ENCODE assay signal across 25 cellular contexts in genomic region chr7:143355450-143356385, GRCh38. TPM values are rescaled to one million over a fixed set of nuclear protein-coding genes. Genes with fewer than 3 reads are reported as not detected.
DNase-seq lines count a peak whose midpoint lies in the region; ATAC-seq and TF ChIP-seq lines count a peak whose summit lies in the region.
"Had no signal": no experiment of that assay in that cellular context is flagged by ENCODE, and none has a peak within 500 bp of the region (broad histone marks: within the 10 kb centered on the region; RNA-seq: fewer than 3 reads in every experiment).

No MANE protein-coding gene starts in this region.

- TF ChIP-seq CTCF in MCF 10A (IDR thresholded peaks at IDR 0.05; ENCODE audit: unreplicated experiment) (peak; percentile 9), breast epithelium (IDR thresholded peaks at IDR 0.05) (no peak), fibroblast of villous mesenchyme (IDR thresholded peaks at IDR 0.05; ENCODE audit: insufficient read depth, low read depth, low read length) (peak; percentile 4), tibial nerve (IDR thresholded peaks at IDR 0.05) (no peak)

- CTCF ChIA-PET in MCF 10A (lab: Yijun Ruan, JAX): interaction anchor here (1.2 to 1.4 kb wide), 2 partner anchors 13 to 24 kb away, joined by 3 to 6 read pairs; no protein-coding TSS in a partner anchor

- H3K27ac Mint-ChIP-seq in MCF 10A (ENCODE audit: low read depth, unreplicated experiment): no peak overlapping the region
- peak overlapping the region; percentile 34 for H3K27ac Mint-ChIP-seq in T-helper 17 cell
- H3K27ac Mint-ChIP-seq: activated naive CD4-positive, alpha-beta T cell treated with anti-CD3 and anti-CD28 coated beads, Interleukin-2, amount 50 U/mL, for 72 hours had no signal

- H3K4me3 Mint-ChIP-seq in MCF 10A (ENCODE audit: unreplicated experiment) (no peak overlapping the region), T-helper 17 cell (no peak overlapping the region)

- H3K36me3 Mint-ChIP-seq in MCF 10A (ENCODE audit: insufficient read depth, unreplicated experiment) (no peaks in the 10 kb centered on the region), T-helper 17 cell (ENCODE audit: low read depth) (peaks cover 3% of the 10 kb centered on the region)
- H3K36me3 Mint-ChIP-seq: activated naive CD4-positive, alpha-beta T cell treated with anti-CD3 and anti-CD28 coated beads, Interleukin-2, amount 50 U/mL, for 72 hours had no signal

- BruUV-seq in MCF 10A (replicated peaks; lab: Mats Ljungman, UMichigan): no TSS peak

- ATAC-seq in T-helper 17 cell (no peak), HG03139 (IDR thresholded peaks at IDR 0.05; ENCODE audit: unreplicated experiment) (no peak), GM18907 (IDR thresholded peaks at IDR 0.05; ENCODE audit: unreplicated experiment) (no peak)
- ATAC-seq: activated naive CD4-positive, alpha-beta T cell treated with anti-CD3 and anti-CD28 coated beads, Interleukin-2, amount 50 U/mL, for 72 hours; body of pancreas; heart left ventricle had no signal

- WGBS in tibial nerve, 2 donors: 88 to 92% methylated on average over 15 to 16 of the region's 16 CpGs

- H3K27me3 ChIP-seq in breast epithelium: no peaks in the 10 kb centered on the region
- peaks cover 0 to 10% of the 10 kb centered on the region in 2 donors for H3K27me3 ChIP-seq in tibial nerve
- H3K27me3 ChIP-seq: body of pancreas, upper lobe of right lung had no signal

- no peaks in the 10 kb centered on the region for H3K4me1 ChIP-seq in breast epithelium
- no peaks in the 10 kb centered on the region for H3K4me1 ChIP-seq in tibial nerve
- H3K4me1 ChIP-seq: BE2C, body of pancreas, heart left ventricle, left ventricle myocardium inferior, spleen, stomach, upper lobe of right lung had no signal

- no peaks in the 10 kb centered on the region for H3K9me3 ChIP-seq in breast epithelium
- H3K9me3 ChIP-seq in T-helper 17 cell (ENCODE audit: control insufficient read depth, low read length, poor library complexity, severe bottlenecking): no peaks in the 10 kb centered on the region
- H3K9me3 ChIP-seq in tibial nerve: no peaks in the 10 kb centered on the region
- H3K9me3 ChIP-seq: BE2C, body of pancreas, heart left ventricle, left ventricle myocardium inferior, spleen, stomach, upper lobe of right lung had no signal

- H3K36me3 ChIP-seq in breast epithelium (no peaks in the 10 kb centered on the region), tibial nerve (peaks cover 0 to 5% (median 0%) of the 10 kb centered on the region in 3 donors)
- H3K36me3 ChIP-seq: BE2C, heart left ventricle, left ventricle myocardium inferior, spleen, stomach, upper lobe of right lung had no signal

- intact Hi-C loops in MCF 10A (cut with micrococcal nuclease) (no loop called here), breast epithelium (cut with DNase I; ENCODE audit: low total_unique reads) (no loop called here)

- no peak overlapping the region for H3K4me3 ChIP-seq in breast epithelium
- H3K4me3 ChIP-seq in fibroblast of villous mesenchyme (ENCODE audit: low read depth, low read length): no peak overlapping the region
- no peak overlapping the region for H3K4me3 ChIP-seq in tibial nerve
- H3K4me3 ChIP-seq: body of pancreas, heart left ventricle, left ventricle myocardium inferior, spleen, stomach, upper lobe of right lung had no signal

- TF ChIP-seq POLR2A in breast epithelium (IDR thresholded peaks at IDR 0.05) (no peak), tibial nerve (IDR thresholded peaks at IDR 0.05) (no peak)

- no peaks in the 10 kb centered on the region for H3K9me3 Mint-ChIP-seq in MCF 10A (ENCODE audit: unreplicated experiment)
- H3K9me3 Mint-ChIP-seq: activated naive CD4-positive, alpha-beta T cell treated with anti-CD3 and anti-CD28 coated beads, Interleukin-2, amount 50 U/mL, for 72 hours had no signal

- H3K27ac ChIP-seq in breast epithelium: no peak overlapping the region
- no peak overlapping the region for H3K27ac ChIP-seq in tibial nerve
- H3K27ac ChIP-seq: body of pancreas, heart left ventricle, KMS-11, left ventricle myocardium inferior, RWPE1, spleen, stomach, upper lobe of right lung had no signal

- H3K27me3 Mint-ChIP-seq in MCF 10A (ENCODE audit: insufficient read depth, unreplicated experiment): peaks cover 20% of the 10 kb centered on the region
- H3K27me3 Mint-ChIP-seq in T-helper 17 cell: peaks cover 26% of the 10 kb centered on the region

- POLR2A ChIA-PET in MCF 10A (lab: Yijun Ruan, JAX): no interaction called here

- DNase-seq in MCF 10A (ENCODE audit: unreplicated experiment) (no peak), breast epithelium (ENCODE audit: low spot score in 2 of 2) (no peak), T-helper 17 cell (no peak), fibroblast of villous mesenchyme (ENCODE audit: low read depth) (no peak), tibial nerve (ENCODE audit: low spot score in 2 of 2) (no peak)
- no peak for DNase-seq in activated CD4-positive, alpha-beta T cell treated with anti-CD3 and anti-CD28 coated beads for 48 hours
- DNase-seq: activated CD4-positive, alpha-beta T cell treated with anti-CD3 and anti-CD28 coated beads for 4 hours; BE2C; body of pancreas; COR-L47; cortex of kidney; heart left ventricle; left ventricle myocardium inferior; NCI-H1092 treated with DMSO at 0.1 percent for 48 hours; NCI-H2029; spleen; stomach had no signal

- no peak for TF ChIP-seq EP300 in tibial nerve (IDR thresholded peaks at IDR 0.05)

- H3K4me1 Mint-ChIP-seq in MCF 10A (ENCODE audit: insufficient read depth, unreplicated experiment) (no peaks in the 10 kb centered on the region), T-helper 17 cell (peaks cover 16% of the 10 kb centered on the region)

RNA-seq across cellular contexts. Expression of gene FAM131B, which starts 6.8 kb away (rescaled TPM):
- 0.19 and 0.25 TPM in 2 replicates for total RNA-seq in MCF 10A (2022)
- 1 to 10 TPM in 1 of 3 donors, under 1 TPM in 2; 0.48 to 2.3 (median 0.73) TPM for total RNA-seq in breast epithelium
- total RNA-seq in T-helper 17 cell: under 1 TPM; 0.23 to 0.42 TPM
- total RNA-seq in fibroblast of villous mesenchyme: 1.3 and 2.2 TPM in 2 replicates
- 1 to 10 TPM; 1.2 to 9.0 (median 1.5) TPM for total RNA-seq in tibial nerve

RNA-seq across cellular contexts. Expression of gene ZYX, which starts 25.4 kb away (rescaled TPM):
- total RNA-seq in MCF 10A (2022) (168 and 260 TPM in 2 replicates), breast epithelium (10 to 100 TPM; 60.2 to 61.0 (median 60.4) TPM), T-helper 17 cell (100 to 1,000 TPM; 151 to 165 TPM), fibroblast of villous mesenchyme (71.7 and 96.3 TPM in 2 replicates), tibial nerve (10 to 100 TPM; 57.5 to 96.9 (median 72.7) TPM)

RNA-seq across cellular contexts. Expression of gene CLCN1, which starts 39.8 kb away (rescaled TPM):
- total RNA-seq in MCF 10A (2022) (not detected in 2 replicates), breast epithelium (under 1 TPM in 1 of 3 donors, not detected in 2; 0.29 TPM), T-helper 17 cell (not detected), fibroblast of villous mesenchyme (under 0.01 TPM in 2 replicates), tibial nerve (not detected)
- total RNA-seq: A172, body of pancreas, left ventricle myocardium inferior, stomach, upper lobe of right lung had no signal

RNA-seq across cellular contexts. Expression of gene EPHA1, which starts 52.9 kb away (rescaled TPM):
- 0.89 and 1.2 TPM in 2 replicates for total RNA-seq in MCF 10A (2022)
- total RNA-seq in breast epithelium: 10 to 100 TPM in 2 of 3 donors, not detected in 1; 11.8 to 15.4 TPM
- 10 to 100 TPM in 1 of 2 donors, 1 to 10 TPM in 1; 9.4 to 19.7 TPM for total RNA-seq in T-helper 17 cell
- 0.32 TPM in 1 of 2 replicates, not detected in the other for total RNA-seq in fibroblast of villous mesenchyme
- 1 to 10 TPM in 1 of 4 donors, under 1 TPM in 1, not detected in 2; 0.87 to 3.6 TPM for total RNA-seq in tibial nerve
- total RNA-seq: Daoy, left ventricle myocardium inferior had no signal

Comparison
In these comparisons a context has a peak if more than half of its experiments do, and no peak if none do; other contexts are left out.
1. CTCF ChIP-seq: peak in MCF 10A (single experiment) and fibroblast of villous mesenchyme (single experiment); none in breast epithelium (0 of 3) and tibial nerve (0 of 5).